Comparison of ENCODE assay signal across 9 cellular contexts in the genomic region with DNA sequence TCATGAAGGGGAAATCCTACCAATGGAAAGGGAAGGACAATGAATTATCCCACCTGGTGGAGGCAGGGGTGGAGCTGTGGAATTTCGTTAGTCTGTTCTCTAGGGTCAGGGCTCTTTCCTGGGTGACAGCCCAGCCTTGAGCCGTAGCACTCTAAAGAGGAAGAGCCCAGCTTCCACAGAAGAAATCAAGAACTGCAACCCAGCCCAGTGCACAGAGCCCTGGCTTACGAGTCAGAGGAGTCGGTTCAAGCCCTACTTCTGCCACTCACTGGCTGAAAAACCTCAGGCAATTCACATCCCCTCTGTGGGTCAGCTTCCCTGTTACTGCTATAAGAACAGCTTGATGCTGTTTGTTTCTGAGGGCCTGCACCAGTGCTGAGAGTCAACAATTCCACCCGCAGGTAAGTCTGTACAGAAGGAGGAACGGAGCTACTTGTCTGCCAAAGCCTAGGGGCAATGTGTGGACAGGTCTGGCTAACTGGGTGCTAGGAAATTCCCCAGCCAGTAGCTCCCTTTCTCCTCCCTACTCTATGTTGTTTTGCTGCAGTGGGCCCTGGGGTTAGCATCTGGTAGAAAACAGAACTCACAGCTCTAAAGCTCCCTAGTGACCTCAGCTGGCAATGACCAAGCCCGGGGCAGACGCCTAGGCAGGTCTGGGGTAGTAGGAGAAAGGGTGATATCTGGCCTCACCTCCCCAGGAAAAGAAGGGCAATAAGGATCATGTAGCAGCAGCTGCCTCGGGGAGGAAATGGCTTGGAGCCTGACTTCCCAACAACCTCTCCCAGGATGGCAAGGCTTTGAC. TPM values are rescaled to one million over a fixed set of nuclear protein-coding genes. Genes with fewer than 3 reads are reported as not detected.
DNase-seq lines count a peak whose midpoint lies in the region; ATAC-seq, FAIRE-seq and TF ChIP-seq lines count a peak whose summit lies in the region.
"Had no signal": no experiment of that assay in that cellular context is flagged by ENCODE, and none has a peak within 500 bp of the region (broad histone marks: within the 10 kb centered on the region; RNA-seq: fewer than 3 reads in every experiment).

No MANE protein-coding gene starts in this region.

- in situ Hi-C loops in K562 (cut with MboI) = no loop called here

- ATAC-seq in heart left ventricle = no peak
- ATAC-seq in K562 = no peak
- ATAC-seq in left lung = peak; percentile 1

- POLR2A ChIA-PET in K562 (lab: Yijun Ruan, JAX) = interaction anchor here (0.6 to 1.8 kb wide), 7 partner anchors 8 to 565 kb away, joined by 3 to 8 read pairs (median 4); a partner anchor contains a TSS

- FAIRE-seq in K562 (lab: Jason Lieb, UNC) = peak; percentile 15
- FAIRE-seq in GM12892 (lab: Jason Lieb, UNC) = no peak

- H3K9me1 ChIP-seq in K562 (ENCODE audit: control insufficient read depth, insufficient read depth, low read length) = no peaks in the 10 kb centered on the region

- no peak for TF ChIP-seq EP300 in K562 (IDR thresholded peaks at IDR 0.05; ENCODE audit: low read length)

- H4K20me1 ChIP-seq in K562 (replicated peaks; ENCODE audit: control insufficient read depth, insufficient read depth, low read length) = no peaks in the 10 kb centered on the region; the same call in 1 of the 2 replicates

- 55 to 59% (median 58%) methylated on average over 8 to 9 of the region's 9 CpGs for WGBS in heart left ventricle, 4 donors
- WGBS in K562 (ENCODE audit: insufficient coverage, low coverage, missing lambda C conversion rate) = 37% methylated on average over 8 of the region's 9 CpGs

- H3K9ac ChIP-seq in K562 (ENCODE audit: insufficient read depth in 1 of 2, low read depth in 2 of 2, low read length in 2 of 2) = peak overlapping the region; percentile 14 to 80; a peak in 2 of 4 replicates

- H3K4me3 ChIP-seq in heart left ventricle (peak overlapping the region in 1 of 12 donors; percentile 82), K562 (no peak overlapping the region), left lung (peak overlapping the region in 1 of 2 donors; percentile 75), uterus (peak overlapping the region in 1 of 2 donors; percentile 91)

- DNase-seq in heart left ventricle (peak in 1 of 5 donors; percentile 36), cardiac septum (ENCODE audit: low spot score) (no peak), K562 (ENCODE audit: extremely low read depth in 1 of 4, low spot score in 3 of 4) (peak in 1 of 4 experiments; percentile 29), left lung (no peak), uterus (no peak), GM12892 (ENCODE audit: insufficient read length) (no peak)
- no peak for DNase-seq in stimulated activated naive CD4-positive, alpha-beta T cell (lab: John Stamatoyannopoulos, UW)
- no peak for DNase-seq in activated effector memory CD4-positive, alpha-beta T cell treated with Interleukin-2 at 50 U/mL for 16 hours
- DNase-seq: CD4-positive, alpha-beta memory T cell had no signal

- intact Hi-C loops in heart left ventricle (cut with DNase I) = no loop called here
- intact Hi-C loops in cardiac septum (cut with DNase I) = loop anchor here (10.0 kb wide), 1 partner anchor 49 kb away; a partner anchor contains a TSS
- intact Hi-C loops in K562 (cut with micrococcal nuclease) = loop anchor here (10.0 kb wide), 1 partner anchor 109 kb away; a partner anchor contains a TSS
- intact Hi-C loops in left lung (cut with DNase I) = no loop called here
- intact Hi-C loops in uterus (cut with DNase I; ENCODE audit: low total_unique reads) = no loop called here

- H3K4me1 ChIP-seq in heart left ventricle = peaks cover 0 to 59% (median 45%) of the 10 kb centered on the region in 12 donors
- H3K4me1 ChIP-seq in K562 (replicated peaks in 1 of 2; ENCODE audit: control insufficient read depth in 2 of 2, insufficient read depth in 2 of 2, low read length in 2 of 2) = peaks cover 30 to 46% of the 10 kb centered on the region in 2 experiments; a peak in 4 of 5 replicates
- peaks cover 38 to 51% of the 10 kb centered on the region in 2 donors for H3K4me1 ChIP-seq in left lung
- peaks cover 9 to 15% of the 10 kb centered on the region in 2 donors for H3K4me1 ChIP-seq in uterus

- no peak overlapping the region for H2AFZ ChIP-seq in K562 (ENCODE audit: low read depth, low read length)

- TF ChIP-seq RAD21 in K562 (CRISPR knock-in tag; conservative IDR thresholded peaks at IDR 0.05 in 1 of 2, IDR thresholded peaks at IDR 0.05 in 1 of 2) = peak in 1 of 2 experiments; percentile 25; a peak in 1 of 4 replicates

- peaks cover 32% of the 10 kb centered on the region for H3K79me2 ChIP-seq in K562 (ENCODE audit: control insufficient read depth, insufficient read depth, low read length)

- H3K4me2 ChIP-seq in K562 (ENCODE audit: insufficient read depth, low read length) = peak overlapping the region; percentile 49; the same call in 1 of the 2 replicates

- no peaks in the 10 kb centered on the region for H3K27me3 ChIP-seq in heart left ventricle
- H3K27me3 ChIP-seq in K562 (ENCODE audit: control insufficient read depth in 2 of 2, insufficient read depth in 2 of 2, low read length in 2 of 2) = no peaks in the 10 kb centered on the region
- no peaks in the 10 kb centered on the region for H3K27me3 ChIP-seq in left lung
- H3K27me3 ChIP-seq in uterus = no peaks in the 10 kb centered on the region

- TF ChIP-seq CTCF in heart left ventricle (IDR thresholded peaks at IDR 0.05) (no peak), K562 (IDR thresholded peaks at IDR 0.05 in 2 of 3, conservative IDR thresholded peaks at IDR 0.05 in 1 of 3; ENCODE audit: insufficient read depth in 2 of 3, low read depth in 1 of 3, low read length in 3 of 3) (peak in 1 of 3 experiments; percentile 19; a peak in 1 of 6 replicates), left lung (IDR thresholded peaks at IDR 0.05) (no peak), uterus (IDR thresholded peaks at IDR 0.05) (no peak)

- H3K36me3 ChIP-seq in heart left ventricle (peaks cover 0 to 12% (median 5%) of the 10 kb centered on the region in 9 donors), K562 (ENCODE audit: control insufficient read depth, insufficient read depth, low read length) (peaks cover 5% of the 10 kb centered on the region; the same call in 1 of the 3 replicates), left lung (peaks cover 0 to 7% of the 10 kb centered on the region in 2 donors), uterus (no peaks in the 10 kb centered on the region)

- H3K27ac ChIP-seq in heart left ventricle (peak overlapping the region in 8 of 12 donors; percentile 1 to 93 (median 47)), K562 (ENCODE audit: extremely low read depth, low read depth, low read length) (peak overlapping the region; percentile 30; the same call in 1 of the 3 replicates), left lung (peak overlapping the region; percentile 42 to 95), uterus (peak overlapping the region; percentile 91 to 97)

- TF ChIP-seq POLR2A in heart left ventricle (IDR thresholded peaks at IDR 0.05) (no peak), K562 (conservative IDR thresholded peaks at IDR 0.05) (no peak), uterus (IDR thresholded peaks at IDR 0.05) (no peak), GM12892 (IDR thresholded peaks at IDR 0.05; ENCODE audit: low read depth, low read length) (no peak)

- BruUV-seq in K562 (replicated peaks; lab: Mats Ljungman, UMichigan) = no TSS peak

- CTCF ChIA-PET in K562 (lab: Yijun Ruan, JAX; ENCODE audit: low intra/inter-chr PET ratio) = no interaction called here

- H3K9me3 ChIP-seq in heart left ventricle (no peaks in the 10 kb centered on the region), K562 (replicated peaks; ENCODE audit: control insufficient read depth, insufficient read depth, low read depth, low read length) (no peaks in the 10 kb centered on the region), left lung (no peaks in the 10 kb centered on the region), uterus (no peaks in the 10 kb centered on the region)

RNA-seq across cellular contexts. Expression of a gene that starts 3.3 kb away (rescaled TPM):
- total RNA-seq in heart left ventricle (10 to 100 TPM in 4 of 9 donors, 1 to 10 TPM in 5; 7.0 to 13.0 (median 9.9) TPM), cardiac septum (6.3 TPM), K562 (2014; rRNA removed) (10.4 and 15.9 TPM in 2 replicates), K562 (2014; rRNA removed; fragmentation: Illumina TruSeq; extraction: Trizol) (3.8 and 4.4 TPM in 2 replicates), K562 (2015; rRNA removed; fragmentation: Illumina TruSeq; extraction: Trizol) (7.4 TPM in 2 replicates), K562 (2021) (9.1 and 10.8 TPM in 2 replicates), left lung (10 to 100 TPM; 15.2 to 19.7 TPM), uterus (10 to 100 TPM in 2 of 4 donors, 1 to 10 TPM in 1, under 1 TPM in 1; 0.51 to 15.1 (median 10.8) TPM)
- polyA plus RNA-seq in heart left ventricle (10 to 100 TPM in 1 of 2 donors, 1 to 10 TPM in 1; 6.6 to 38.6 TPM), K562 (2011; rRNA removed) (7.5 and 9.9 TPM in 2 replicates), K562 (2014; fragmentation: Illumina TruSeq; extraction: Trizol) (5.8 and 6.6 TPM in 2 replicates), K562 (2014; fragmentation: Nextera tagmentation; extraction: Ambion mirVana) (1 to 10 TPM in 1 of 2 experiments, under 1 TPM in 1; 0.90 to 1.9 TPM), K562 (2014; rRNA removed) (9.5 and 10.4 TPM in 2 replicates)
- 0.67 and 5.0 TPM in 2 replicates for total RNA-seq in K562 (2011; cell fraction: chromatin; rRNA removed; ENCODE audit: low replicate concordance)
- total RNA-seq in K562 (2011; cell fraction: nucleolus; rRNA removed) = 4.2 and 4.7 TPM in 2 replicates
- total RNA-seq in K562 (2011; cell fraction: nucleoplasm; rRNA removed) = 3.2 and 4.8 TPM in 2 replicates
- polyA plus RNA-seq in K562 (2011; cell fraction: cytosol; rRNA removed) = 10.4 and 19.0 TPM in 2 replicates
- 4.1 and 5.1 TPM in 2 replicates for polyA plus RNA-seq in K562 (2011; cell fraction: nucleus; rRNA removed)
- 7.3 and 8.1 TPM in 2 replicates for polyA plus RNA-seq in K562 (2012)
- 3.5 and 4.1 TPM in 2 replicates for polyA minus RNA-seq in K562 (2011; rRNA and poly(A)+ RNA removed)
- polyA minus RNA-seq in K562 (2011; cell fraction: cytosol; rRNA and poly(A)+ RNA removed) = 6.7 and 13.0 TPM in 2 replicates
- polyA minus RNA-seq in K562 (2011; cell fraction: nucleus; rRNA and poly(A)+ RNA removed) = 3.0 and 4.2 TPM in 2 replicates
- 0.53 TPM for polyA plus RNA-seq in GM12892 (2012; ENCODE audit: missing spikeins)

RNA-seq across cellular contexts. Expression of a gene that starts 29.8 kb away (rescaled TPM):
- total RNA-seq in heart left ventricle = 10 to 100 TPM in 2 of 9 donors, 1 to 10 TPM in 7; 4.4 to 17.2 (median 6.8) TPM
- 10 to 100 TPM in 1 of 2 donors, 1 to 10 TPM in 1; 3.0 to 10.1 TPM for polyA plus RNA-seq in heart left ventricle
- 8.6 TPM for total RNA-seq in cardiac septum
- total RNA-seq in K562 (2011; cell fraction: chromatin; rRNA removed; ENCODE audit: low replicate concordance) = 10.2 and 12.9 TPM in 2 replicates
- 11.7 and 12.0 TPM in 2 replicates for total RNA-seq in K562 (2011; cell fraction: nucleolus; rRNA removed)
- 13.0 and 16.5 TPM in 2 replicates for total RNA-seq in K562 (2011; cell fraction: nucleoplasm; rRNA removed)
- total RNA-seq in K562 (2014; rRNA removed) = 2.8 and 5.6 TPM in 2 replicates
- 4.2 and 5.3 TPM in 2 replicates for total RNA-seq in K562 (2014; rRNA removed; fragmentation: Illumina TruSeq; extraction: Trizol)
- 5.7 and 7.1 TPM in 2 replicates for total RNA-seq in K562 (2015; rRNA removed; fragmentation: Illumina TruSeq; extraction: Trizol)
- total RNA-seq in K562 (2021) = 9.8 and 9.9 TPM in 2 replicates
- polyA plus RNA-seq in K562 (2011; rRNA removed) = 9.5 and 14.7 TPM in 2 replicates
- polyA plus RNA-seq in K562 (2011; cell fraction: cytosol; rRNA removed) = 12.4 and 14.2 TPM in 2 replicates
- 15.4 and 25.9 TPM in 2 replicates for polyA plus RNA-seq in K562 (2011; cell fraction: nucleus; rRNA removed)
- 9.1 and 11.3 TPM in 2 replicates for polyA plus RNA-seq in K562 (2012)
- 8.9 and 12.5 TPM in 2 replicates for polyA plus RNA-seq in K562 (2014; fragmentation: Illumina TruSeq; extraction: Trizol)
- 1 to 10 TPM; 2.7 to 3.6 TPM for polyA plus RNA-seq in K562 (2014; fragmentation: Nextera tagmentation; extraction: Ambion mirVana)
- 5.3 and 6.5 TPM in 2 replicates for polyA plus RNA-seq in K562 (2014; rRNA removed)
- polyA minus RNA-seq in K562 (2011; rRNA and poly(A)+ RNA removed) = 4.9 and 7.2 TPM in 2 replicates
- 7.1 and 7.8 TPM in 2 replicates for polyA minus RNA-seq in K562 (2011; cell fraction: cytosol; rRNA and poly(A)+ RNA removed)
- 2.6 and 4.8 TPM in 2 replicates for polyA minus RNA-seq in K562 (2011; cell fraction: nucleus; rRNA and poly(A)+ RNA removed)
- total RNA-seq in left lung = 10 to 100 TPM; 48.1 to 58.4 TPM
- 100 to 1,000 TPM in 1 of 4 donors, 10 to 100 TPM in 3; 36.9 to 158 (median 59.4) TPM for total RNA-seq in uterus
- polyA plus RNA-seq in GM12892 (2012; ENCODE audit: missing spikeins) = 0.42 TPM

RNA-seq across cellular contexts. Expression of a gene that starts 43.3 kb away (rescaled TPM):
- total RNA-seq in heart left ventricle = 10 to 100 TPM; 10.4 to 24.2 (median 17.3) TPM
- polyA plus RNA-seq in heart left ventricle = 10 to 100 TPM in 1 of 2 donors, 1 to 10 TPM in 1; 5.6 to 36.8 TPM
- total RNA-seq in cardiac septum = 18.0 TPM
- total RNA-seq in K562 (2011; cell fraction: chromatin; rRNA removed; ENCODE audit: low replicate concordance) = 13.6 and 25.0 TPM in 2 replicates
- total RNA-seq in K562 (2011; cell fraction: nucleolus; rRNA removed) = 15.9 and 17.7 TPM in 2 replicates
- 19.7 and 21.3 TPM in 2 replicates for total RNA-seq in K562 (2011; cell fraction: nucleoplasm; rRNA removed)
- total RNA-seq in K562 (2014; rRNA removed) = 16.5 and 18.2 TPM in 2 replicates
- total RNA-seq in K562 (2014; rRNA removed; fragmentation: Illumina TruSeq; extraction: Trizol) = 11.1 and 11.3 TPM in 2 replicates
- 12.2 and 13.3 TPM in 2 replicates for total RNA-seq in K562 (2015; rRNA removed; fragmentation: Illumina TruSeq; extraction: Trizol)
- 18.6 and 20.1 TPM in 2 replicates for total RNA-seq in K562 (2021)
- 24.2 and 28.4 TPM in 2 replicates for polyA plus RNA-seq in K562 (2011; rRNA removed)
- polyA plus RNA-seq in K562 (2011; cell fraction: cytosol; rRNA removed) = 27.2 and 28.2 TPM in 2 replicates
- polyA plus RNA-seq in K562 (2011; cell fraction: nucleus; rRNA removed) = 18.6 and 20.6 TPM in 2 replicates
- polyA plus RNA-seq in K562 (2012) = 14.1 and 20.3 TPM in 2 replicates
- 18.9 and 20.3 TPM in 2 replicates for polyA plus RNA-seq in K562 (2014; fragmentation: Illumina TruSeq; extraction: Trizol)
- 1 to 10 TPM; 4.4 to 6.3 TPM for polyA plus RNA-seq in K562 (2014; fragmentation: Nextera tagmentation; extraction: Ambion mirVana)
- polyA plus RNA-seq in K562 (2014; rRNA removed) = 16.4 and 18.9 TPM in 2 replicates
- 17.1 and 20.2 TPM in 2 replicates for polyA minus RNA-seq in K562 (2011; rRNA and poly(A)+ RNA removed)
- polyA minus RNA-seq in K562 (2011; cell fraction: cytosol; rRNA and poly(A)+ RNA removed) = 8.8 and 12.1 TPM in 2 replicates
- polyA minus RNA-seq in K562 (2011; cell fraction: nucleus; rRNA and poly(A)+ RNA removed) = 5.9 and 7.6 TPM in 2 replicates
- 10 to 100 TPM; 25.8 to 27.1 TPM for total RNA-seq in left lung
- total RNA-seq in uterus = 10 to 100 TPM in 3 of 4 donors, 1 to 10 TPM in 1; 5.6 to 14.7 (median 11.9) TPM
- polyA plus RNA-seq in GM12892 (2012; ENCODE audit: missing spikeins) = 7.2 TPM

RNA-seq across cellular contexts. Expression of a gene that starts 50.5 kb away (rescaled TPM):
- total RNA-seq in heart left ventricle (10 to 100 TPM in 6 of 9 donors, 1 to 10 TPM in 3; 7.2 to 21.0 (median 10.8) TPM), cardiac septum (17.7 TPM), K562 (2014; rRNA removed) (8.8 and 10.9 TPM in 2 replicates), K562 (2014; rRNA removed; fragmentation: Illumina TruSeq; extraction: Trizol) (10.7 and 11.0 TPM in 2 replicates), K562 (2015; rRNA removed; fragmentation: Illumina TruSeq; extraction: Trizol) (7.1 and 8.3 TPM in 2 replicates), K562 (2021) (11.4 and 12.1 TPM in 2 replicates), left lung (1 to 10 TPM; 4.1 to 10.0 TPM), uterus (10 to 100 TPM in 3 of 4 donors, 1 to 10 TPM in 1; 3.1 to 11.5 (median 10.8) TPM)
- polyA plus RNA-seq in heart left ventricle (10 to 100 TPM; 16.1 to 31.7 TPM), K562 (2011; rRNA removed) (23.9 and 27.6 TPM in 2 replicates), K562 (2014; fragmentation: Illumina TruSeq; extraction: Trizol) (14.7 and 19.3 TPM in 2 replicates), K562 (2014; fragmentation: Nextera tagmentation; extraction: Ambion mirVana) (10 to 100 TPM; 10.4 to 11.7 TPM), K562 (2014; rRNA removed) (18.3 and 28.1 TPM in 2 replicates)
- total RNA-seq in K562 (2011; cell fraction: chromatin; rRNA removed; ENCODE audit: low replicate concordance) = 12.5 and 13.3 TPM in 2 replicates
- 9.8 and 11.2 TPM in 2 replicates for total RNA-seq in K562 (2011; cell fraction: nucleolus; rRNA removed)
- 12.8 and 17.4 TPM in 2 replicates for total RNA-seq in K562 (2011; cell fraction: nucleoplasm; rRNA removed)
- 18.1 and 28.7 TPM in 2 replicates for polyA plus RNA-seq in K562 (2011; cell fraction: cytosol; rRNA removed)
- 11.7 and 17.4 TPM in 2 replicates for polyA plus RNA-seq in K562 (2011; cell fraction: nucleus; rRNA removed)
- 13.1 and 15.7 TPM in 2 replicates for polyA plus RNA-seq in K562 (2012)
- polyA minus RNA-seq in K562 (2011; rRNA and poly(A)+ RNA removed) = 8.1 and 10.0 TPM in 2 replicates
- 3.1 and 4.8 TPM in 2 replicates for polyA minus RNA-seq in K562 (2011; cell fraction: cytosol; rRNA and poly(A)+ RNA removed)
- 1.9 and 3.0 TPM in 2 replicates for polyA minus RNA-seq in K562 (2011; cell fraction: nucleus; rRNA and poly(A)+ RNA removed)
- polyA plus RNA-seq in GM12892 (2012; ENCODE audit: missing spikeins) = 8.5 TPM

RNA-seq across cellular contexts. Expression of a gene that starts 53.2 kb away (rescaled TPM):
- total RNA-seq in heart left ventricle (10 to 100 TPM in 8 of 9 donors, 1 to 10 TPM in 1; 7.3 to 16.1 (median 13.1) TPM), cardiac septum (19.8 TPM), K562 (2014; rRNA removed) (15.3 and 16.6 TPM in 2 replicates), K562 (2014; rRNA removed; fragmentation: Illumina TruSeq; extraction: Trizol) (8.8 and 12.5 TPM in 2 replicates), K562 (2015; rRNA removed; fragmentation: Illumina TruSeq; extraction: Trizol) (13.3 and 13.9 TPM in 2 replicates), K562 (2021) (21.4 and 24.0 TPM in 2 replicates), left lung (10 to 100 TPM; 20.6 to 23.2 TPM), uterus (10 to 100 TPM in 3 of 4 donors, 1 to 10 TPM in 1; 2.8 to 32.3 (median 16.7) TPM)
- polyA plus RNA-seq in heart left ventricle (10 to 100 TPM in 1 of 2 donors, 1 to 10 TPM in 1; 9.5 to 28.5 TPM), K562 (2011; rRNA removed) (21.4 and 22.2 TPM in 2 replicates), K562 (2014; fragmentation: Illumina TruSeq; extraction: Trizol) (15.6 and 16.5 TPM in 2 replicates), K562 (2014; fragmentation: Nextera tagmentation; extraction: Ambion mirVana) (1 to 10 TPM in 1 of 2 experiments, under 1 TPM in 1; 0.81 to 1.2 TPM), K562 (2014; rRNA removed) (21.9 and 24.3 TPM in 2 replicates)
- total RNA-seq in K562 (2011; cell fraction: chromatin; rRNA removed; ENCODE audit: low replicate concordance) = 62.2 and 122 TPM in 2 replicates
- total RNA-seq in K562 (2011; cell fraction: nucleolus; rRNA removed) = 80.7 and 95.2 TPM in 2 replicates
- total RNA-seq in K562 (2011; cell fraction: nucleoplasm; rRNA removed) = 68.9 and 79.6 TPM in 2 replicates
- 18.6 TPM in 2 replicates for polyA plus RNA-seq in K562 (2011; cell fraction: cytosol; rRNA removed)
- 68.2 and 69.3 TPM in 2 replicates for polyA plus RNA-seq in K562 (2011; cell fraction: nucleus; rRNA removed)
- polyA plus RNA-seq in K562 (2012) = 12.7 and 25.0 TPM in 2 replicates
- 13.3 TPM in 2 replicates for polyA minus RNA-seq in K562 (2011; rRNA and poly(A)+ RNA removed)
- polyA minus RNA-seq in K562 (2011; cell fraction: cytosol; rRNA and poly(A)+ RNA removed) = 8.4 and 12.6 TPM in 2 replicates
- 23.8 and 27.5 TPM in 2 replicates for polyA minus RNA-seq in K562 (2011; cell fraction: nucleus; rRNA and poly(A)+ RNA removed)
- polyA plus RNA-seq in GM12892 (2012; ENCODE audit: missing spikeins) = 17.2 TPM

Comparison
In these comparisons a context has a peak if more than half of its experiments do, and no peak if none do; other contexts are left out.
1. intact Hi-C loops: an anchor here in cardiac septum (10.0 kb wide) and K562 (10.0 kb wide); none called in heart left ventricle, left lung and uterus.
2. H3K27ac ChIP-seq: peak in every context shown above with its lines; median percentile 94 in uterus; 68 in left lung; 47 in heart left ventricle; 30 in K562.